ENCODE assay signal across 12 cellular contexts in the genomic region with DNA sequence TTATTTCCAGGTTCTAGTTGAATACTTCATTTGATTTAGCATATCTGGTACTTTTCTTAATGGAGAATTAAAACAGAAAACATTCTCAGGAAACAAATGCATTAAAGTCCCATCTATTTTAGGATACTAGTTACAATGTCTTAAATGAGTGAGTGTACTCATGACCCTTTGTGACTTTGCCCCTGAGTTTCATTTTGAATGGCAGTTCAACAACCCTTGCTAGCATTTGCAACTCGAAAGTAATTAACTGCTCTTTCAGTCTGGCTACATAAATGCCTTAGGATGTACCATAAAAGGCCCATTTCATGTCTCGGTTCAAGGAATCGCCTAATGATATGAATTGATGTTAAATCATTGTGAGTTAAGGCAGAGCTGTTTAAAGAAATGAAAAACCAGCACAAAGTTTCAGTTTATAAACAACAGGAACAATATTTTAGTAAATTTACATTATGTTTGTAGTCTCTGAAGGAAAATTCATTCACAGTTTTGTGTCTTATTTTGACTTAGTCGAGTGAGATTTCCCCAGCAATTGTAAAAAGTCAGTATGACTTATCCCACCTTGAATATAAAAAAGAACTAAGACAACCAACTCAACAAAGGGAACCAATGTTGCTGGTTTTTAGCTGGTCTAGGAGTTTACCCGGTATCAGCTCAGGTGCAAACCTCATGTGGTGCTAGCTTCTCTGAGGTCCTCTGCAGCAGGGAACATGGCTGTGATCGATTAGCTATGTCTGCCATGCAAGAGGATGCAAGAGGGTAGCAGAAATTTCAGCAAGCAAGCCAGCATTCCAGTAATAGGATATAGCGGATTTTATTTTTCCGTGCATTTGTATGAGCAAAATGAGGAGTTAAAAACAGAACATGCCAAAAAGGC.
DNase-seq lines count a peak whose midpoint lies in the region; ATAC-seq and TF ChIP-seq lines count a peak whose summit lies in the region.
"Had no signal": no experiment of that assay in that cellular context is flagged by ENCODE, and none has a peak within 500 bp of the region (broad histone marks: within the 10 kb centered on the region; RNA-seq: fewer than 3 reads in every experiment).

No MANE protein-coding gene starts in this region.

- H3K4me1 ChIP-seq in BE2C (no peaks in the 10 kb centered on the region), SJCRH30 (no peaks in the 10 kb centered on the region)
- H3K4me1 ChIP-seq: suprapubic skin had no signal

- H3K27me3 ChIP-seq in BE2C (no peaks in the 10 kb centered on the region), SJCRH30 (no peaks in the 10 kb centered on the region)
- H3K27me3 ChIP-seq: suprapubic skin had no signal

- peak overlapping the region in 1 of 2 donors; percentile 27 for H3K27ac Mint-ChIP-seq in activated naive CD4-positive, alpha-beta T cell treated with anti-CD3 and anti-CD28 coated beads, Interleukin-2, amount 50 U/mL, for 72 hours
- H3K27ac Mint-ChIP-seq: activated naive CD8-positive, alpha-beta T cell; endodermal cell had no signal

- H3K9me3 Mint-ChIP-seq in activated naive CD4-positive, alpha-beta T cell treated with anti-CD3 and anti-CD28 coated beads, Interleukin-2, amount 50 U/mL, for 72 hours = peaks cover 0 to 3% of the 10 kb centered on the region in 2 donors
- H3K9me3 Mint-ChIP-seq: endodermal cell, nephron had no signal

- H3K36me3 ChIP-seq in BE2C = no peaks in the 10 kb centered on the region
- H3K36me3 ChIP-seq in SJCRH30 = no peaks in the 10 kb centered on the region
- H3K36me3 ChIP-seq: suprapubic skin had no signal

- DNase-seq in activated naive CD4-positive, alpha-beta T cell treated with anti-CD3 and anti-CD28 coated beads, Interleukin-2, amount 50 U/mL, for 72 hours (ENCODE audit: low spot score in 2 of 2) = no peak
- no peak for DNase-seq in activated naive CD4-positive, alpha-beta T cell (lab: John Stamatoyannopoulos, UW)
- DNase-seq in renal cortical epithelial cell (ENCODE audit: low read depth) = peak; percentile 48
- DNase-seq in ureter (ENCODE audit: low spot score) = no peak
- no peak for DNase-seq in BE2C
- DNase-seq in SJCRH30 = no peak
- DNase-seq: endodermal cell had no signal

- TF ChIP-seq CTCF in BE2C (IDR thresholded peaks at IDR 0.05; ENCODE audit: low read depth, low read length) = no peak

- no peak overlapping the region for H3K27ac ChIP-seq in SJCRH30
- H3K27ac ChIP-seq: suprapubic skin had no signal

- H3K4me3 ChIP-seq in BE2C (ENCODE audit: low read depth, low read length) = no peak overlapping the region
- H3K4me3 ChIP-seq in SJCRH30 = no peak overlapping the region
- H3K4me3 ChIP-seq: suprapubic skin had no signal

- ATAC-seq in activated naive CD4-positive, alpha-beta T cell treated with anti-CD3 and anti-CD28 coated beads, Interleukin-2, amount 50 U/mL, for 72 hours = peak; percentile 57 to 72
- ATAC-seq in GM21786 (IDR thresholded peaks at IDR 0.05; ENCODE audit: unreplicated experiment) (peak; percentile 97), HG03521 (IDR thresholded peaks at IDR 0.05; ENCODE audit: unreplicated experiment) (peak; percentile 73)

- no peaks in the 10 kb centered on the region for H3K9me3 ChIP-seq in BE2C
- H3K9me3 ChIP-seq in SJCRH30 (replicated peaks) = no peaks in the 10 kb centered on the region
- H3K9me3 ChIP-seq: suprapubic skin had no signal

- H3K36me3 Mint-ChIP-seq in activated naive CD4-positive, alpha-beta T cell treated with anti-CD3 and anti-CD28 coated beads, Interleukin-2, amount 50 U/mL, for 72 hours = no peaks in the 10 kb centered on the region
- H3K36me3 Mint-ChIP-seq: activated naive CD8-positive, alpha-beta T cell had no signal
